In genomic region chr16:81483064-81483969, GRCh38 we compare ENCODE assay signal across 3 cellular contexts.
TF ChIP-seq lines count a peak whose summit lies in the region.

No MANE protein-coding gene starts in this region.

TF ChIP-seq in A549, 52 proteins besides CTCF, POLR2A, EP300 and RAD21:
- no peak for TF ChIP-seq HOXB13 (CRISPR knock-in tag; IDR thresholded peaks at IDR 0.05; ENCODE audit: low read depth)
- no peak for TF ChIP-seq CBX2 (IDR thresholded peaks at IDR 0.05; ENCODE audit: borderline replicate concordance, low read depth)
- peak; percentile 47; the same call in 1 of the 2 replicates for TF ChIP-seq HDAC2 (IDR thresholded peaks at IDR 0.05)
- TF ChIP-seq CEBPB (IDR thresholded peaks at IDR 0.05): peak; percentile 73 to 95; a peak in 3 of 4 replicates
- no peak for TF ChIP-seq RFX5 (IDR thresholded peaks at IDR 0.05)
- no peak for TF ChIP-seq JUNB (IDR thresholded peaks at IDR 0.05)
- peak; percentile 87; the same call in 1 of the 2 replicates for TF ChIP-seq KDM1A (IDR thresholded peaks at IDR 0.05; ENCODE audit: low read depth)
- no peak for TF ChIP-seq PBX3 (IDR thresholded peaks at IDR 0.05)
- TF ChIP-seq POLR2AphosphoS2 (conservative IDR thresholded peaks at IDR 0.05; ENCODE audit: low read length): no peak

TF ChIP-seq in IMR-90, 13 proteins besides CTCF, POLR2A, EP300 and RAD21:
- TF ChIP-seq MXI1 (IDR thresholded peaks at IDR 0.05; ENCODE audit: borderline replicate concordance, low read depth, low read length) (no peak), CEBPB (IDR thresholded peaks at IDR 0.05; ENCODE audit: low read depth, low read length) (peak; percentile 98), CHD1 (IDR thresholded peaks at IDR 0.05; ENCODE audit: low read depth, low read length) (no peak), NFE2L2 (IDR thresholded peaks at IDR 0.05; ENCODE audit: low read depth, low read length) (no peak), MAZ (IDR thresholded peaks at IDR 0.05; ENCODE audit: borderline replicate concordance, low read depth, low read length) (no peak), MAFK (IDR thresholded peaks at IDR 0.05; ENCODE audit: low read depth, low read length) (no peak)
- TF ChIP-seq, protein P1, sequence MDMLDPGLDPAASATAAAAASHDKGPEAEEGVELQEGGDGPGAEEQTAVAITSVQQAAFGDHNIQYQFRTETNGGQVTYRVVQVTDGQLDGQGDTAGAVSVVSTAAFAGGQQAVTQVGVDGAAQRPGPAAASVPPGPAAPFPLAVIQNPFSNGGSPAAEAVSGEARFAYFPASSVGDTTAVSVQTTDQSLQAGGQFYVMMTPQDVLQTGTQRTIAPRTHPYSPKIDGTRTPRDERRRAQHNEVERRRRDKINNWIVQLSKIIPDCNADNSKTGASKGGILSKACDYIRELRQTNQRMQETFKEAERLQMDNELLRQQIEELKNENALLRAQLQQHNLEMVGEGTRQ (IDR thresholded peaks at IDR 0.05; ENCODE audit: low read depth, low read length): no peak

TF ChIP-seq in HepG2, 621 proteins besides CTCF, POLR2A, EP300 and RAD21:
- TF ChIP-seq NFKBIZ (CRISPR knock-in tag; IDR thresholded peaks at IDR 0.05): no peak
- TF ChIP-seq SMAD3 (CRISPR knock-in tag; IDR thresholded peaks at IDR 0.05): no peak
- TF ChIP-seq CEBPG (CRISPR knock-in tag; IDR thresholded peaks at IDR 0.05): peak; percentile 89
- TF ChIP-seq CBX5 (CRISPR knock-in tag; IDR thresholded peaks at IDR 0.05; ENCODE audit: borderline replicate concordance): 0 out of 2 replicates have a peak, but pooled peaks have one; percentile 31
- TF ChIP-seq ZNF616 (CRISPR knock-in tag; IDR thresholded peaks at IDR 0.05; ENCODE audit: low read depth): no peak
- peak; percentile 58; the same call in 1 of the 2 replicates for TF ChIP-seq ZNF280D (CRISPR knock-in tag; IDR thresholded peaks at IDR 0.05)
- TF ChIP-seq SMC3 (IDR thresholded peaks at IDR 0.05; ENCODE audit: low read length): no peak
- no peak for TF ChIP-seq REL (CRISPR knock-in tag; conservative IDR thresholded peaks at IDR 0.05)
- TF ChIP-seq BHLHE40 (IDR thresholded peaks at IDR 0.05; ENCODE audit: low read length): no peak
- TF ChIP-seq, protein P2, sequence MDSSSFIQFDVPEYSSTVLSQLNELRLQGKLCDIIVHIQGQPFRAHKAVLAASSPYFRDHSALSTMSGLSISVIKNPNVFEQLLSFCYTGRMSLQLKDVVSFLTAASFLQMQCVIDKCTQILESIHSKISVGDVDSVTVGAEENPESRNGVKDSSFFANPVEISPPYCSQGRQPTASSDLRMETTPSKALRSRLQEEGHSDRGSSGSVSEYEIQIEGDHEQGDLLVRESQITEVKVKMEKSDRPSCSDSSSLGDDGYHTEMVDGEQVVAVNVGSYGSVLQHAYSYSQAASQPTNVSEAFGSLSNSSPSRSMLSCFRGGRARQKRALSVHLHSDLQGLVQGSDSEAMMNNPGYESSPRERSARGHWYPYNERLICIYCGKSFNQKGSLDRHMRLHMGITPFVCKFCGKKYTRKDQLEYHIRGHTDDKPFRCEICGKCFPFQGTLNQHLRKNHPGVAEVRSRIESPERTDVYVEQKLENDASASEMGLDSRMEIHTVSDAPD (CRISPR knock-in tag; IDR thresholded peaks at IDR 0.05): no peak
- peak; percentile 45; the same call in 1 of the 2 replicates for TF ChIP-seq KDM1A (CRISPR knock-in tag; IDR thresholded peaks at IDR 0.05)
- TF ChIP-seq CENPX (CRISPR knock-in tag; IDR thresholded peaks at IDR 0.05): no peak
- TF ChIP-seq GATAD2A (CRISPR knock-in tag; IDR thresholded peaks at IDR 0.05): 0 out of 2 replicates have a peak, but pooled peaks have one; percentile 21
- TF ChIP-seq TRIM24 (CRISPR knock-in tag; IDR thresholded peaks at IDR 0.05): 0 out of 2 replicates have a peak, but pooled peaks have one; percentile 18
- peak; percentile 93 for TF ChIP-seq CEBPB (IDR thresholded peaks at IDR 0.05; ENCODE audit: borderline replicate concordance, low read depth, low read length)
- peak; percentile 72; the same call in 1 of the 2 replicates for TF ChIP-seq ETV6 (CRISPR knock-in tag; conservative IDR thresholded peaks at IDR 0.05)
- TF ChIP-seq SP4 (CRISPR knock-in tag; IDR thresholded peaks at IDR 0.05): 0 out of 2 replicates have a peak, but pooled peaks have one; percentile 38
- TF ChIP-seq ZMYM2 (CRISPR knock-in tag; IDR thresholded peaks at IDR 0.05): 0 out of 2 replicates have a peak, but pooled peaks have one; percentile 18
- 0 out of 2 replicates have a peak, but pooled peaks have one; percentile 18 for TF ChIP-seq HDAC2 (CRISPR knock-in tag; IDR thresholded peaks at IDR 0.05)
- TF ChIP-seq CHD4 (IDR thresholded peaks at IDR 0.05; ENCODE audit: borderline replicate concordance, low read length): peak; percentile 62; the same call in 1 of the 2 replicates
- no peak for TF ChIP-seq FOXA1 (IDR thresholded peaks at IDR 0.05)
- TF ChIP-seq FOXA1 (CRISPR knock-in tag; IDR thresholded peaks at IDR 0.05): 0 out of 2 replicates have a peak, but pooled peaks have one; percentile 34
- TF ChIP-seq TOPORS (CRISPR knock-in tag; IDR thresholded peaks at IDR 0.05): no peak
- peak; percentile 42; the same call in 1 of the 2 replicates for TF ChIP-seq SAP130 (CRISPR knock-in tag; IDR thresholded peaks at IDR 0.05; ENCODE audit: low read depth)
- peak; percentile 2; the same call in 1 of the 2 replicates for TF ChIP-seq SALL1 (CRISPR knock-in tag; IDR thresholded peaks at IDR 0.05)
- TF ChIP-seq, protein P3, sequence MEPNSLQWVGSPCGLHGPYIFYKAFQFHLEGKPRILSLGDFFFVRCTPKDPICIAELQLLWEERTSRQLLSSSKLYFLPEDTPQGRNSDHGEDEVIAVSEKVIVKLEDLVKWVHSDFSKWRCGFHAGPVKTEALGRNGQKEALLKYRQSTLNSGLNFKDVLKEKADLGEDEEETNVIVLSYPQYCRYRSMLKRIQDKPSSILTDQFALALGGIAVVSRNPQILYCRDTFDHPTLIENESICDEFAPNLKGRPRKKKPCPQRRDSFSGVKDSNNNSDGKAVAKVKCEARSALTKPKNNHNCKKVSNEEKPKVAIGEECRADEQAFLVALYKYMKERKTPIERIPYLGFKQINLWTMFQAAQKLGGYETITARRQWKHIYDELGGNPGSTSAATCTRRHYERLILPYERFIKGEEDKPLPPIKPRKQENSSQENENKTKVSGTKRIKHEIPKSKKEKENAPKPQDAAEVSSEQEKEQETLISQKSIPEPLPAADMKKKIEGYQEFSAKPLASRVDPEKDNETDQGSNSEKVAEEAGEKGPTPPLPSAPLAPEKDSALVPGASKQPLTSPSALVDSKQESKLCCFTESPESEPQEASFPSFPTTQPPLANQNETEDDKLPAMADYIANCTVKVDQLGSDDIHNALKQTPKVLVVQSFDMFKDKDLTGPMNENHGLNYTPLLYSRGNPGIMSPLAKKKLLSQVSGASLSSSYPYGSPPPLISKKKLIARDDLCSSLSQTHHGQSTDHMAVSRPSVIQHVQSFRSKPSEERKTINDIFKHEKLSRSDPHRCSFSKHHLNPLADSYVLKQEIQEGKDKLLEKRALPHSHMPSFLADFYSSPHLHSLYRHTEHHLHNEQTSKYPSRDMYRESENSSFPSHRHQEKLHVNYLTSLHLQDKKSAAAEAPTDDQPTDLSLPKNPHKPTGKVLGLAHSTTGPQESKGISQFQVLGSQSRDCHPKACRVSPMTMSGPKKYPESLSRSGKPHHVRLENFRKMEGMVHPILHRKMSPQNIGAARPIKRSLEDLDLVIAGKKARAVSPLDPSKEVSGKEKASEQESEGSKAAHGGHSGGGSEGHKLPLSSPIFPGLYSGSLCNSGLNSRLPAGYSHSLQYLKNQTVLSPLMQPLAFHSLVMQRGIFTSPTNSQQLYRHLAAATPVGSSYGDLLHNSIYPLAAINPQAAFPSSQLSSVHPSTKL (CRISPR knock-in tag; IDR thresholded peaks at IDR 0.05): 0 out of 2 replicates have a peak, but pooled peaks have one; percentile 20
- TF ChIP-seq ZMYM3 (CRISPR knock-in tag; IDR thresholded peaks at IDR 0.05): peak; percentile 81
TF ChIP-seq in HepG2: peak in this region for 17.
